ENCODE assay signal across 19 cellular contexts in the genomic region with DNA sequence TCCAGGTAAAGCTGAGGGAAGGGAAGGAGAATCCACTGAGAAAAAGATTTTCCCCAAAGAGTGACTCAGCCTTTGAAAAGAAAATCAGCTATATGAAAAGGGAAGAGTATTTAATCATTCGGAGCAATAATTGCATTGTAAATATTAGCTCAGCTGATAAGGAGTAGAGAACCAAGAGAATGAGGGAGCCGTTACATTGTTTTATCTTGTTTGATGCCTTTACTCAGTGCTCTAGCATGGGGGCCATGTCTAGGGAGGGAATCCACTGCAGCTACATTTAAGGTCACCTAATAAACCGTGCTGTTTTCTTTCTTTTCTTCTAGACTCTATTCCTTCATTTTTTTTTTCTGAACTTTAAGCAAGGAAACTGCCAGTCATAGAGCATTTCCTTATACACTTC.
A peak's percentile ranks its signal among the peaks of the same experiment; 100 is the strongest.
DNase-seq lines count a peak whose midpoint lies in the region; ATAC-seq, FAIRE-seq and TF ChIP-seq lines count a peak whose summit lies in the region.
"Had no signal": no experiment of that assay in that cellular context is flagged by ENCODE, and none has a peak within 500 bp of the region (broad histone marks: within the 10 kb centered on the region; RNA-seq: fewer than 3 reads in every experiment).

No MANE protein-coding gene starts in this region.

- H3K4me1 ChIP-seq in HepG2 (ENCODE audit: insufficient read depth, low read length) (no peaks in the 10 kb centered on the region), right lobe of liver (no peaks in the 10 kb centered on the region), PC-3 (ENCODE audit: insufficient read depth, low read length) (peaks cover 16% of the 10 kb centered on the region)

- POLR2A ChIA-PET in HepG2 (lab: Yijun Ruan, JAX) = no interaction called here
- POLR2A ChIA-PET in PC-3 (lab: Charles Lee; ENCODE audit: unreplicated experiment) = interaction anchor here (0.6 kb wide), 1 partner anchor 365 kb away, joined by 3 read pairs; no protein-coding TSS in a partner anchor

- DNase-seq in HepG2 (ENCODE audit: low spot score) = peak; percentile 15
- DNase-seq in right lobe of liver = no peak
- peak; percentile 49 for DNase-seq in NCI-H1436 treated with DMSO at 0.1 percent for 48 hours (lab: John Stamatoyannopoulos, UW)
- DNase-seq in PC-3 = peak; percentile 39
- DNase-seq in activated naive CD4-positive, alpha-beta T cell treated with Interleukin-2 at 50 U/mL for 16 hours = no peak
- no peak for DNase-seq in pons (ENCODE audit: low spot score)
- no peak for DNase-seq in stimulated activated CD4-positive, alpha-beta T cell treated with anti-CD3 and anti-CD28 coated beads, Interleukin-2, amount 100 ng/mL, for 48 hours
- DNase-seq: AML-193; CD4-positive, CD25-positive, alpha-beta regulatory T cell; GOT3; MG63; NCI-H1694; NCI-H524; SK-N-SH; T-helper 1 cell had no signal

- H2AFZ ChIP-seq in HepG2 (ENCODE audit: low read length) = no peak overlapping the region
- H2AFZ ChIP-seq in PC-3 (ENCODE audit: low read length) = no peak overlapping the region

- ATAC-seq in HepG2 = no peak
- no peak for ATAC-seq in right lobe of liver
- peak; percentile 59 for ATAC-seq in PC-3
- ATAC-seq in stimulated activated memory B cell treated with anti-CD40 and anti-IgM and Interleukin-4, amounts not matched to agents 10 μg/mL and 1 μg/mL and 100 μg/mL, for 72 hours = no peak
- ATAC-seq: Panc1, Right ventricle myocardium inferior had no signal

- H3K79me2 ChIP-seq in HepG2 (ENCODE audit: insufficient read depth, low read length) (no peaks in the 10 kb centered on the region), PC-3 (ENCODE audit: low read length) (no peaks in the 10 kb centered on the region)

- H3K9me3 ChIP-seq in HepG2 (ENCODE audit: low read length) (peaks cover 59% of the 10 kb centered on the region), right lobe of liver (no peaks in the 10 kb centered on the region), PC-3 (ENCODE audit: low read length) (no peaks in the 10 kb centered on the region)
- H3K9me3 ChIP-seq: MG63, SK-N-SH had no signal

- TF ChIP-seq EP300 in HepG2 (IDR thresholded peaks at IDR 0.05; ENCODE audit: low read depth in 2 of 2, low read length in 2 of 2) (no peak), HepG2 (CRISPR knock-in tag; IDR thresholded peaks at IDR 0.05; ENCODE audit: borderline replicate concordance) (no peak)

- no TSS peak for BruUV-seq in HepG2 (replicated peaks; lab: Mats Ljungman, UMichigan)
- no TSS peak for BruUV-seq in PC-3 (replicated peaks; lab: Mats Ljungman, UMichigan)

- H3K27me3 ChIP-seq in HepG2 (ENCODE audit: control insufficient read depth in 1 of 2, insufficient read depth in 2 of 2, low read length in 2 of 2) (no peaks in the 10 kb centered on the region), right lobe of liver (no peaks in the 10 kb centered on the region), PC-3 (ENCODE audit: low read length) (no peaks in the 10 kb centered on the region)
- H3K27me3 ChIP-seq: MG63 had no signal

- H3K27me3 Mint-ChIP-seq in stimulated activated memory B cell treated with anti-CD40 and anti-IgM and Interleukin-4, amounts not matched to agents 10 μg/mL and 1 μg/mL and 100 μg/mL, for 72 hours = no peaks in the 10 kb centered on the region
- H3K27me3 Mint-ChIP-seq: CD4-positive, CD25-positive, alpha-beta regulatory T cell had no signal

- no peak for TF ChIP-seq RAD21 in HepG2 (CRISPR knock-in tag; IDR thresholded peaks at IDR 0.05)

- H3K4me3 ChIP-seq in HepG2 (replicated peaks in 1 of 3; ENCODE audit: insufficient read depth in 1 of 3, low read depth in 2 of 3, low read length in 3 of 3) (no peak overlapping the region), right lobe of liver (no peak overlapping the region), PC-3 (ENCODE audit: low read length) (no peak overlapping the region)
- H3K4me3 ChIP-seq: MG63 had no signal

- no peaks in the 10 kb centered on the region for H4K20me1 ChIP-seq in HepG2 (ENCODE audit: insufficient read depth, low read length)
- no peaks in the 10 kb centered on the region for H4K20me1 ChIP-seq in PC-3 (ENCODE audit: low read length)

- no peaks in the 10 kb centered on the region for H3K4me1 Mint-ChIP-seq in stimulated activated memory B cell treated with anti-CD40 and anti-IgM and Interleukin-4, amounts not matched to agents 10 μg/mL and 1 μg/mL and 100 μg/mL, for 72 hours
- H3K4me1 Mint-ChIP-seq: CD4-positive, CD25-positive, alpha-beta regulatory T cell had no signal

- H3K27ac ChIP-seq in HepG2 (ENCODE audit: extremely low read length, insufficient read depth, low read length) (no peak overlapping the region), right lobe of liver (no peak overlapping the region), PC-3 (ENCODE audit: low read length) (peak overlapping the region; percentile 47; the same call in 1 of the 2 replicates)

- H3K4me3 Mint-ChIP-seq in stimulated activated memory B cell treated with anti-CD40 and anti-IgM and Interleukin-4, amounts not matched to agents 10 μg/mL and 1 μg/mL and 100 μg/mL, for 72 hours = no peak overlapping the region
- H3K4me3 Mint-ChIP-seq: CD4-positive, CD25-positive, alpha-beta regulatory T cell had no signal

- in situ Hi-C loops in HepG2 (cut with HindIII; ENCODE audit: extremely low pct_ligation_motif_present, low pct_unique_long_range_greater_than_20kb) = no loop called here

- CTCF ChIA-PET in HepG2 (lab: Yijun Ruan, JAX; ENCODE audit: low intra/inter-chr PET ratio, low total read pairs) (no interaction called here), PC-3 (lab: Charles Lee) (interaction anchor here (0.6 kb wide), 1 partner anchor 831 kb away, joined by 23 read pairs; no protein-coding TSS in a partner anchor)

- no peak overlapping the region for H3K27ac Mint-ChIP-seq in stimulated activated memory B cell treated with anti-CD40 and anti-IgM and Interleukin-4, amounts not matched to agents 10 μg/mL and 1 μg/mL and 100 μg/mL, for 72 hours
- H3K27ac Mint-ChIP-seq: CD4-positive, CD25-positive, alpha-beta regulatory T cell had no signal

- H3F3A ChIP-seq in PC-3 (ENCODE audit: low read length, unreplicated experiment) = no peaks in the 10 kb centered on the region

- H3K4me2 ChIP-seq in HepG2 (ENCODE audit: low read depth, low read length) (no peak overlapping the region), PC-3 (ENCODE audit: low read length) (peak overlapping the region; percentile 32)
- H3K4me2 ChIP-seq: SK-N-SH had no signal

- H3K9ac ChIP-seq in HepG2 (ENCODE audit: insufficient read depth, low read depth, low read length) = no peak overlapping the region
- no peak overlapping the region for H3K9ac ChIP-seq in PC-3 (ENCODE audit: low read length)
- H3K9ac ChIP-seq: SK-N-SH had no signal

- peaks cover 3% of the 10 kb centered on the region for H3K9me3 Mint-ChIP-seq in stimulated activated memory B cell treated with anti-CD40 and anti-IgM and Interleukin-4, amounts not matched to agents 10 μg/mL and 1 μg/mL and 100 μg/mL, for 72 hours

- no peaks in the 10 kb centered on the region for H3K36me3 Mint-ChIP-seq in stimulated activated memory B cell treated with anti-CD40 and anti-IgM and Interleukin-4, amounts not matched to agents 10 μg/mL and 1 μg/mL and 100 μg/mL, for 72 hours
- H3K36me3 Mint-ChIP-seq: CD4-positive, CD25-positive, alpha-beta regulatory T cell had no signal

- TF ChIP-seq POLR2A in HepG2 (IDR thresholded peaks at IDR 0.05; ENCODE audit: insufficient read depth in 1 of 2, low read depth in 2 of 2, low read length in 2 of 2) (no peak), right lobe of liver (IDR thresholded peaks at IDR 0.05) (no peak)

- no peak for FAIRE-seq in HepG2 (lab: Jason Lieb, UNC)
- FAIRE-seq: D721Med had no signal

- no peak for TF ChIP-seq CTCF in HepG2 (CRISPR knock-in tag; IDR thresholded peaks at IDR 0.05)
- TF ChIP-seq CTCF in right lobe of liver (IDR thresholded peaks at IDR 0.05) = no peak
- no peak for TF ChIP-seq CTCF in PC-3 (conservative IDR thresholded peaks at IDR 0.05; ENCODE audit: low read depth, low read length)

- WGBS in HepG2 (ENCODE audit: low lambda C conversion rate) = 6% methylated on average over 3 of the region's 3 CpGs
- WGBS in right lobe of liver (ENCODE audit: insufficient coverage, low coverage, low lambda C conversion rate, missing lambda C conversion rate) = 18% methylated on average over 3 of the region's 3 CpGs

- H3K36me3 ChIP-seq in HepG2 (replicated peaks in 1 of 2; ENCODE audit: control insufficient read depth in 1 of 2, insufficient read depth in 2 of 2, low read length in 2 of 2) = no peaks in the 10 kb centered on the region
- H3K36me3 ChIP-seq in right lobe of liver = no peaks in the 10 kb centered on the region
- H3K36me3 ChIP-seq in PC-3 (ENCODE audit: low read depth, low read length) = no peaks in the 10 kb centered on the region
- H3K36me3 ChIP-seq: MG63 had no signal

- intact Hi-C loops in HepG2 (cut with micrococcal nuclease; ENCODE audit: unreplicated experiment) = no loop called here
- intact Hi-C loops in right lobe of liver (cut with DNase I) = no loop called here
- intact Hi-C loops in PC-3 (cut with micrococcal nuclease) = no loop called here

- no peaks in the 10 kb centered on the region for H3K9me2 ChIP-seq in PC-3 (replicated peaks; ENCODE audit: low read length)
- H3K9me2 ChIP-seq: SK-N-SH had no signal

TF ChIP-seq in HepG2, 621 proteins besides CTCF, POLR2A, EP300 and RAD21:
- no peak for TF ChIP-seq SOX13 (IDR thresholded peaks at IDR 0.05)
- 0 out of 4 replicates have a peak, but pooled peaks of 1 of the 2 experiments have one; percentile 24 for TF ChIP-seq SOX13 (CRISPR knock-in tag; conservative IDR thresholded peaks at IDR 0.05 in 1 of 2, IDR thresholded peaks at IDR 0.05 in 1 of 2)
- TF ChIP-seq, protein P1, sequence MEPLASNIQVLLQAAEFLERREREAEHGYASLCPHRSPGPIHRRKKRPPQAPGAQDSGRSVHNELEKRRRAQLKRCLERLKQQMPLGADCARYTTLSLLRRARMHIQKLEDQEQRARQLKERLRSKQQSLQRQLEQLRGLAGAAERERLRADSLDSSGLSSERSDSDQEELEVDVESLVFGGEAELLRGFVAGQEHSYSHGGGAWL (CRISPR knock-in tag; IDR thresholded peaks at IDR 0.05) = no peak

Comparison
In these comparisons a context has a peak if more than half of its experiments do, and no peak if none do; other contexts are left out.
1. DNase-seq: peak in HepG2 (single experiment), NCI-H1436 treated with DMSO at 0.1 percent for 48 hours (single experiment) and PC-3 (single experiment); none in right lobe of liver (0 of 3), activated naive CD4-positive, alpha-beta T cell treated with Interleukin-2 at 50 U/mL for 16 hours (single experiment), pons (single experiment) and stimulated activated CD4-positive, alpha-beta T cell treated with anti-CD3 and anti-CD28 coated beads, Interleukin-2, amount 100 ng/mL, for 48 hours (0 of 2).